ENCODE assay signal across 9 cellular contexts in genomic region chr3:188914556-188914955, GRCh38.
DNase-seq lines count a peak whose midpoint lies in the region; ATAC-seq, FAIRE-seq and TF ChIP-seq lines count a peak whose summit lies in the region.
"Had no signal": no experiment of that assay in that cellular context is flagged by ENCODE, and none has a peak within 500 bp of the region (broad histone marks: within the 10 kb centered on the region; RNA-seq: fewer than 3 reads in every experiment).

No MANE protein-coding gene starts in this region.

- no peak for TF ChIP-seq EP300 in stomach (IDR thresholded peaks at IDR 0.05)

- no peak for TF ChIP-seq POLR2A in stomach (IDR thresholded peaks at IDR 0.05)

- H3K4me3 ChIP-seq in bronchial epithelial cell (ENCODE audit: low read depth, low read length) (no peak overlapping the region), stomach (no peak overlapping the region)

- WGBS in stomach, 5 donors: 51 to 63% (median 57%) methylated on average over 2 of the region's 2 CpGs

- intact Hi-C loops in activated CD4-positive, alpha-beta T cell treated with anti-CD3 and anti-CD28 coated beads, Interleukin-2, amount 10 ng/mL, durations not matched to agents 24 days and 14 days (cut with micrococcal nuclease): loop anchor here (1.0 to 10.0 kb wide), 7 partner anchors 37 to 850 kb away; partner anchors contain the start of gene LPP
- intact Hi-C loops in stomach (cut with DNase I; ENCODE audit: low total_unique reads): no loop called here

- TF ChIP-seq CTCF in bronchial epithelial cell (IDR thresholded peaks at IDR 0.05; ENCODE audit: insufficient read depth, low read length, severe bottlenecking) (no peak), stomach (IDR thresholded peaks at IDR 0.05) (no peak)

- H3K27ac ChIP-seq in stomach: no peak overlapping the region

- FAIRE-seq in bronchial epithelial cell (lab: Jason Lieb, UNC): no peak

- H3K36me3 ChIP-seq in bronchial epithelial cell (ENCODE audit: control insufficient read depth, insufficient read depth, low read length) (no peaks in the 10 kb centered on the region), stomach (no peaks in the 10 kb centered on the region)

- H3K27ac Mint-ChIP-seq in activated CD4-positive, alpha-beta T cell treated with anti-CD3 and anti-CD28 coated beads, Interleukin-2, amount 10 ng/mL, durations not matched to agents 24 days and 14 days: peak overlapping the region; percentile 87
- H3K27ac Mint-ChIP-seq in stimulated activated naive B cell treated with anti-CD40 and anti-IgM and Interleukin-4, amounts not matched to agents 10 μg/mL and 1 μg/mL and 100 μg/mL, for 72 hours: peak overlapping the region; percentile 76

- peaks cover 37% of the 10 kb centered on the region for H3K4me1 Mint-ChIP-seq in activated CD4-positive, alpha-beta T cell treated with anti-CD3 and anti-CD28 coated beads, Interleukin-2, amount 10 ng/mL, durations not matched to agents 24 days and 14 days
- peaks cover 28 to 41% of the 10 kb centered on the region in 2 donors for H3K4me1 Mint-ChIP-seq in stimulated activated naive B cell treated with anti-CD40 and anti-IgM and Interleukin-4, amounts not matched to agents 10 μg/mL and 1 μg/mL and 100 μg/mL, for 72 hours

- H3K9me3 ChIP-seq in stomach: no peaks in the 10 kb centered on the region

- H3K4me3 Mint-ChIP-seq in activated CD4-positive, alpha-beta T cell treated with anti-CD3 and anti-CD28 coated beads, Interleukin-2, amount 10 ng/mL, durations not matched to agents 24 days and 14 days: peak overlapping the region; percentile 23
- peak overlapping the region; percentile 15 to 37 for H3K4me3 Mint-ChIP-seq in stimulated activated naive B cell treated with anti-CD40 and anti-IgM and Interleukin-4, amounts not matched to agents 10 μg/mL and 1 μg/mL and 100 μg/mL, for 72 hours

- ATAC-seq in stimulated activated naive B cell treated with anti-CD40 and anti-IgM and Interleukin-4, amounts not matched to agents 10 μg/mL and 1 μg/mL and 100 μg/mL, for 72 hours (replicated peaks): peak; percentile 80 to 83

- H3K9me3 Mint-ChIP-seq in activated CD4-positive, alpha-beta T cell treated with anti-CD3 and anti-CD28 coated beads, Interleukin-2, amount 10 ng/mL, durations not matched to agents 24 days and 14 days: no peaks in the 10 kb centered on the region
- no peaks in the 10 kb centered on the region for H3K9me3 Mint-ChIP-seq in stimulated activated naive B cell treated with anti-CD40 and anti-IgM and Interleukin-4, amounts not matched to agents 10 μg/mL and 1 μg/mL and 100 μg/mL, for 72 hours

- peaks cover 0 to 11% (median 0%) of the 10 kb centered on the region in 4 donors for H3K4me1 ChIP-seq in stomach

- DNase-seq in activated CD4-positive, alpha-beta T cell treated with anti-CD3 and anti-CD28 coated beads, Interleukin-2, amount 10 ng/mL, durations not matched to agents 24 days and 14 days: no peak
- DNase-seq in activated CD4-positive, alpha-beta T cell treated with anti-CD3 and anti-CD28 coated beads, Interleukin-2, amount 50 U/mL, for 4 hours: no peak
- DNase-seq in HT1080 (ENCODE audit: low read depth) (peak; percentile 74), bronchial epithelial cell (ENCODE audit: low read depth) (peak; percentile 8), stomach (no peak), NCI-H1694 (lab: John Stamatoyannopoulos, UW) (no peak)
- DNase-seq in stimulated activated naive B cell treated with anti-CD40 and anti-IgM and Interleukin-4, amounts not matched to agents 10 μg/mL and 1 μg/mL and 100 μg/mL, for 72 hours: peak; percentile 13
- no peak for DNase-seq in stimulated activated CD8-positive, alpha-beta memory T cell treated with anti-CD3 and anti-CD28 coated beads, Interleukin-4, amount 100 ng/mL, for 48 hours
- DNase-seq: amniotic stem cell had no signal

- no peaks in the 10 kb centered on the region for H3K36me3 Mint-ChIP-seq in activated CD4-positive, alpha-beta T cell treated with anti-CD3 and anti-CD28 coated beads, Interleukin-2, amount 10 ng/mL, durations not matched to agents 24 days and 14 days (ENCODE audit: low read depth)
- H3K36me3 Mint-ChIP-seq in stimulated activated naive B cell treated with anti-CD40 and anti-IgM and Interleukin-4, amounts not matched to agents 10 μg/mL and 1 μg/mL and 100 μg/mL, for 72 hours: no peaks in the 10 kb centered on the region

- H3K27me3 ChIP-seq in bronchial epithelial cell (ENCODE audit: control insufficient read depth, insufficient read depth, low read length): no peaks in the 10 kb centered on the region
- H3K27me3 ChIP-seq in stomach: no peaks in the 10 kb centered on the region

- no peaks in the 10 kb centered on the region for H3K27me3 Mint-ChIP-seq in activated CD4-positive, alpha-beta T cell treated with anti-CD3 and anti-CD28 coated beads, Interleukin-2, amount 10 ng/mL, durations not matched to agents 24 days and 14 days
- no peaks in the 10 kb centered on the region for H3K27me3 Mint-ChIP-seq in stimulated activated naive B cell treated with anti-CD40 and anti-IgM and Interleukin-4, amounts not matched to agents 10 μg/mL and 1 μg/mL and 100 μg/mL, for 72 hours

Comparison
In these comparisons a context has a peak if more than half of its experiments do, and no peak if none do; other contexts are left out.
1. DNase-seq: peak in HT1080 (single experiment), bronchial epithelial cell (single experiment) and stimulated activated naive B cell treated with anti-CD40 and anti-IgM and Interleukin-4, amounts not matched to agents 10 μg/mL and 1 μg/mL and 100 μg/mL, for 72 hours (single experiment); none in activated CD4-positive, alpha-beta T cell treated with anti-CD3 and anti-CD28 coated beads, Interleukin-2, amount 10 ng/mL, durations not matched to agents 24 days and 14 days (single experiment), activated CD4-positive, alpha-beta T cell treated with anti-CD3 and anti-CD28 coated beads, Interleukin-2, amount 50 U/mL, for 4 hours (0 of 2), stomach (single experiment), stimulated activated CD8-positive, alpha-beta memory T cell treated with anti-CD3 and anti-CD28 coated beads, Interleukin-4, amount 100 ng/mL, for 48 hours (single experiment) and NCI-H1694 (single experiment).